In the genomic region with DNA sequence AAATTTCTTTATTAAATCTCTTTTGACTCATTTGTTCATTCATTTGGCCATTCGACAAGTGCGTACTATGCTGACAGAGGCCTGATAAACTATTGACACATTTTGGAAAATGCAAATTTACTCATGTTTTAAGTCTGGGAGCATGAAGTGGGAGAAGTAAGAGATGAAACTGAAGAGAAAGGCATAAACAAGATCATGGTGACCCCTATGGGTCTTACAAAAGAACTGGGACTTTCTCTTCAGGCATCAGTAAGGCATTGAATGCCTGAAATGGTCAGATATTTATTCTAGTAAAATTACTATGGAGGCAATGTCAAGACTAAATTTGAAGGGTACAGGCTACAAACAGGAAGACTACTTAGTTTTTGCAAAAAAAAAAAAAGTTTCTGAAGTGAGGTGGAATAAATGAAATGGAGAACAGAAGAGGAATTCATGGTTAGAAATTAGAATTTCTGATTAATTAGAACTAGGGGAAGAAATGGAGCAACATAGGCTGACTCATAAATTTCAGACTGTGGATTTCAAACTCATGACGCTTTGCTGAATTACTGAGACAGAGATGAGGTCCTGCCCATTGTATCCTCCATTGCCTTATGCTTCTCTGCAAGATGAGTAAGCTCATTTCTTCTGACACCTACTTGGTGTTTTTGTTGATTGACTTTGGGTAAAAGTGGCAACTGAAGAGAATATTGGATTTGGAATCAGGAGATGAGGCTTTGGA, we compare ENCODE assay signal across 13 cellular contexts. TPM values are rescaled to one million over a fixed set of nuclear protein-coding genes. Genes with fewer than 3 reads are reported as not detected.
DNase-seq lines count a peak whose midpoint lies in the region; ATAC-seq and TF ChIP-seq lines count a peak whose summit lies in the region.
"Had no signal": no experiment of that assay in that cellular context is flagged by ENCODE, and none has a peak within 500 bp of the region (broad histone marks: within the 10 kb centered on the region; RNA-seq: fewer than 3 reads in every experiment).

No MANE protein-coding gene starts in this region.

- POLR2A ChIA-PET in Caco-2 (lab: Charles Lee), result no interaction called here

- H3K9me3 Mint-ChIP-seq in Caco-2 (ENCODE audit: unreplicated experiment), result no peaks in the 10 kb centered on the region

- H3K27me3 Mint-ChIP-seq in Caco-2 (ENCODE audit: insufficient read depth, unreplicated experiment), result peaks cover 12% of the 10 kb centered on the region

- H3K4me3 Mint-ChIP-seq in Caco-2 (ENCODE audit: unreplicated experiment), result no peak overlapping the region

- H3K27ac ChIP-seq in left ventricle myocardium inferior (replicated peaks) (no peak overlapping the region), WERI-Rb-1 (no peak overlapping the region), body of pancreas (no peak overlapping the region)
- H3K27ac ChIP-seq: tibial artery had no signal

- no peak overlapping the region for H3K27ac Mint-ChIP-seq in Caco-2 (ENCODE audit: unreplicated experiment)

- TF ChIP-seq POLR2A in body of pancreas (IDR thresholded peaks at IDR 0.05), result no peak

- TF ChIP-seq CTCF in left ventricle myocardium inferior (IDR thresholded peaks at IDR 0.05; ENCODE audit: borderline replicate concordance) (peak; percentile 28), WERI-Rb-1 (IDR thresholded peaks at IDR 0.05; ENCODE audit: low read depth, low read length) (peak; percentile 30; the same call in 1 of the 2 replicates), body of pancreas (IDR thresholded peaks at IDR 0.05) (peak in 1 of 7 experiments; percentile 31), Caco-2 (IDR thresholded peaks at IDR 0.05; ENCODE audit: insufficient read depth in 1 of 2, low read depth in 1 of 2, low read length in 1 of 2, severe bottlenecking in 1 of 2, unreplicated experiment in 1 of 2) (no peak)

- ATAC-seq in Right ventricle myocardium inferior, result no peak
- no peak for ATAC-seq in body of pancreas

- intact Hi-C loops in left ventricle myocardium inferior (cut with micrococcal nuclease) (no loop called here), Right ventricle myocardium inferior (cut with DNase I) (no loop called here), body of pancreas (cut with DNase I) (no loop called here), Caco-2 (cut with micrococcal nuclease; ENCODE audit: unreplicated experiment) (loop anchor here (1.0 kb wide), 2 partner anchors 102 to 264 kb away; no protein-coding TSS in a partner anchor)

- H3K9me3 ChIP-seq in left ventricle myocardium inferior (replicated peaks) (no peaks in the 10 kb centered on the region), WERI-Rb-1 (ENCODE audit: severe bottlenecking) (no peaks in the 10 kb centered on the region), body of pancreas (no peaks in the 10 kb centered on the region), Caco-2 (no peaks in the 10 kb centered on the region)
- H3K9me3 ChIP-seq: tibial artery had no signal

- no peaks in the 10 kb centered on the region for H3K27me3 ChIP-seq in left ventricle myocardium inferior (ENCODE audit: low read depth)
- no peaks in the 10 kb centered on the region for H3K27me3 ChIP-seq in WERI-Rb-1 (ENCODE audit: insufficient read depth, low read depth, severe bottlenecking)
- H3K27me3 ChIP-seq in body of pancreas, result no peaks in the 10 kb centered on the region
- no peaks in the 10 kb centered on the region for H3K27me3 ChIP-seq in Caco-2 (replicated peaks; ENCODE audit: control insufficient read depth, insufficient read depth, low read length)
- H3K27me3 ChIP-seq: tibial artery had no signal

- H3K4me1 ChIP-seq in left ventricle myocardium inferior, result peaks cover 3% of the 10 kb centered on the region
- H3K4me1 ChIP-seq in body of pancreas, result no peaks in the 10 kb centered on the region
- H3K4me1 ChIP-seq in Caco-2, result no peaks in the 10 kb centered on the region
- H3K4me1 ChIP-seq: tibial artery had no signal

- CTCF ChIA-PET in Caco-2 (lab: Charles Lee), result no interaction called here

- H3K4me3 ChIP-seq in left ventricle myocardium inferior, result no peak overlapping the region
- H3K4me3 ChIP-seq in WERI-Rb-1 (ENCODE audit: low read depth, low read length), result no peak overlapping the region
- no peak overlapping the region for H3K4me3 ChIP-seq in body of pancreas
- no peak overlapping the region for H3K4me3 ChIP-seq in Caco-2 (ENCODE audit: low read depth, low read length)
- H3K4me3 ChIP-seq: tibial artery had no signal

- no peaks in the 10 kb centered on the region for H3K36me3 Mint-ChIP-seq in Caco-2 (ENCODE audit: insufficient read depth, unreplicated experiment)

- DNase-seq in left ventricle myocardium inferior, result no peak
- no peak for DNase-seq in Right ventricle myocardium inferior (ENCODE audit: missing footprints)
- no peak for DNase-seq in WERI-Rb-1
- DNase-seq in hepatic stellate cell (ENCODE audit: low spot score), result peak; percentile 5
- DNase-seq in cerebellum (ENCODE audit: low spot score), result no peak
- no peak for DNase-seq in body of pancreas
- DNase-seq in Caco-2, result no peak
- no peak for DNase-seq in D341Med (ENCODE audit: low spot score)
- DNase-seq: activated CD8-positive, alpha-beta memory T cell treated with anti-CD3 and anti-CD28 coated beads for 24 hours; GF-D8; kidney glomerular epithelial cell; NCI-H2171 treated with DMSO at 0.1 percent for 48 hours; tibial artery had no signal

- H3K36me3 ChIP-seq in left ventricle myocardium inferior (no peaks in the 10 kb centered on the region), WERI-Rb-1 (no peaks in the 10 kb centered on the region), body of pancreas (replicated peaks in 1 of 2; ENCODE audit: insufficient read depth in 1 of 2, low read depth in 2 of 2) (no peaks in the 10 kb centered on the region), Caco-2 (ENCODE audit: control insufficient read depth, insufficient read depth, low read length) (no peaks in the 10 kb centered on the region)
- H3K36me3 ChIP-seq: tibial artery had no signal

- no peaks in the 10 kb centered on the region for H3K4me1 Mint-ChIP-seq in Caco-2 (ENCODE audit: low read depth, unreplicated experiment)

- BruUV-seq in Caco-2 (replicated peaks; lab: Mats Ljungman, UMichigan), result no TSS peak

- 69 to 70% methylated on average over 3 of the region's 3 CpGs for WGBS in body of pancreas, 2 donors

RNA-seq across cellular contexts. Expression of gene VSNL1, which starts 32.7 kb away (rescaled TPM):
- 15.8 TPM for total RNA-seq in left ventricle myocardium inferior
- total RNA-seq in Right ventricle myocardium inferior, result 10.4 TPM
- total RNA-seq in cerebellum, result 14.0 TPM
- 1 to 10 TPM in 1 of 2 donors, under 1 TPM in 1; 0.66 to 4.2 TPM for total RNA-seq in body of pancreas
- total RNA-seq in Caco-2 (2022), result 0.43 and 0.60 TPM in 2 replicates

RNA-seq across cellular contexts. Expression of gene RAD51AP2, which starts 55.0 kb away (rescaled TPM):
- total RNA-seq in left ventricle myocardium inferior (0.14 TPM), Right ventricle myocardium inferior (0.11 TPM), cerebellum (0.54 TPM), body of pancreas (under 1 TPM in 1 of 2 donors, not detected in 1; 0.26 TPM), Caco-2 (2022) (not detected in 2 replicates)

Comparison
In these comparisons a context has a peak if more than half of its experiments do, and no peak if none do; other contexts are left out.
1. CTCF ChIP-seq: peak in left ventricle myocardium inferior (single experiment) and WERI-Rb-1 (single experiment); none in Caco-2 (0 of 2).